1 cellular context compared by ENCODE assay signal in the genomic region with DNA sequence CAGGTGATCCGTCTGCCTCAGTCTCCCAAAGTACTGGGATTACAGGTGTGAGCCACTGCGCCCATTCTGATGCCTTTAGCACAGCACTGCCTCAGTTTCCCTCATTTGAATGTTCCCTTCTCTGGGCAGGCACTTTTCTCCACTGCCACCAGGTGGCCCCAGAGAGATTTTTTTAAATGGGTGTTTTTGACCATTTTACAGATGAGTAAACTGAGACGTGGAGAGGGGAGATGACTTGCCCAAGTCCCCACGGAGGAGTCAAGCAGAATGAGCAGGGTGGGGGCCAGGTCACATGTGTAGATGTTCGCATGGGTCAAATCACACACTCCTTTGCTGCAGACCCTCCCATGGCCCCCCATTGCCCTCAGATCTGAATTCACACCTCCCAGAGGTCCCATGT.
TF ChIP-seq lines count a peak whose summit lies in the region.

No MANE protein-coding gene starts in this region.

TF ChIP-seq in IMR-90, 13 proteins besides CTCF, POLR2A, EP300 and RAD21:
- TF ChIP-seq SMC3 (IDR thresholded peaks at IDR 0.05; ENCODE audit: low read depth, low read length) (peak; percentile 14; the same call in 1 of the 2 replicates), MAFK (IDR thresholded peaks at IDR 0.05; ENCODE audit: low read depth, low read length) (no peak), RCOR1 (IDR thresholded peaks at IDR 0.05; ENCODE audit: insufficient replicate concordance, low read length) (peak; percentile 29)
